ENCODE assay signal across 8 cellular contexts in genomic region chr16:57999366-57999970, GRCh38. TPM values are rescaled to one million over a fixed set of nuclear protein-coding genes. Genes with fewer than 3 reads are reported as not detected.
DNase-seq lines count a peak whose midpoint lies in the region; ATAC-seq and TF ChIP-seq lines count a peak whose summit lies in the region.

No MANE protein-coding gene starts in this region.

- H3K9me3 ChIP-seq in H9 (ENCODE audit: control insufficient read depth, low read depth, low read length) = no peaks in the 10 kb centered on the region

- CTCF ChIA-PET in WTC11 (lab: Charles Lee) = interaction anchor here (0.5 to 6.1 kb wide), 22 partner anchors 10 to 537 kb away, joined by 3 to 56 read pairs (median 4); partner anchors contain the start of genes MMP15 and POLR2C

- no peaks in the 10 kb centered on the region for H3K79me1 ChIP-seq in H9 (ENCODE audit: insufficient read depth, low read depth, low read length, poor library complexity, severe bottlenecking)

- no peak overlapping the region for H2BK5ac ChIP-seq in H9 (ENCODE audit: insufficient read length, low read length)

- no peak overlapping the region for H2BK120ac ChIP-seq in H9 (ENCODE audit: low read depth, low read length, poor library complexity, severe bottlenecking)

- H3K9ac ChIP-seq in H9 (ENCODE audit: extremely low read depth, insufficient read length, low read length) = peak overlapping the region; percentile 25

- peak overlapping the region; percentile 65 to 77 for H3K4me3 Mint-ChIP-seq in H9
- H3K4me3 Mint-ChIP-seq in WTC11 = peak overlapping the region; percentile 64
- H3K4me3 Mint-ChIP-seq in endothelial cell (ENCODE audit: unreplicated experiment) = peak overlapping the region; percentile 66
- peak overlapping the region; percentile 84 for H3K4me3 Mint-ChIP-seq in nephron progenitor cell

- H3K9me3 Mint-ChIP-seq in H9 (no peaks in the 10 kb centered on the region; a peak in 1 of 5 replicates), WTC11 (no peaks in the 10 kb centered on the region), endothelial cell (ENCODE audit: unreplicated experiment) (no peaks in the 10 kb centered on the region), nephron progenitor cell (no peaks in the 10 kb centered on the region)

- H3K36me3 Mint-ChIP-seq in H9 (ENCODE audit: insufficient read depth in 1 of 3, low read depth in 3 of 3) = peaks cover 4 to 35% (median 27%) of the 10 kb centered on the region in 3 experiments; a peak in 6 of 7 replicates
- H3K36me3 Mint-ChIP-seq in WTC11 = peaks cover 12% of the 10 kb centered on the region
- H3K36me3 Mint-ChIP-seq in endothelial cell (ENCODE audit: low read depth, unreplicated experiment) = peaks cover 19% of the 10 kb centered on the region
- H3K36me3 Mint-ChIP-seq in nephron progenitor cell (ENCODE audit: low read depth) = peaks cover 12% of the 10 kb centered on the region

- no peak overlapping the region for H3K27ac ChIP-seq in H9 (ENCODE audit: insufficient read length, low read depth, low read length)

- no peak overlapping the region for H4K8ac ChIP-seq in H9 (replicated peaks; ENCODE audit: insufficient read length, low read depth, low read length)

- TF ChIP-seq CTCF in H9 (conservative IDR thresholded peaks at IDR 0.05) (0 out of 3 replicates have a peak, but pooled peaks have one; percentile 12), WTC11 (IDR thresholded peaks at IDR 0.05) (no peak), endothelial cell (IDR thresholded peaks at IDR 0.05; ENCODE audit: unreplicated experiment) (no peak), nephron progenitor cell (IDR thresholded peaks at IDR 0.05) (no peak)

- no peak overlapping the region for H4K5ac ChIP-seq in H9 (ENCODE audit: insufficient read length, low read depth, low read length)

- no peak overlapping the region for H4K91ac ChIP-seq in H9 (ENCODE audit: insufficient read length, low read depth, low read length)

- ATAC-seq in WTC11 (no peak), GM21825 (IDR thresholded peaks at IDR 0.05; ENCODE audit: unreplicated experiment) (no peak), GM19395 (IDR thresholded peaks at IDR 0.05; ENCODE audit: unreplicated experiment) (no peak)

- WGBS in H9 (ENCODE audit: extremely low coverage, insufficient read length, low lambda C conversion rate) = no CpG with 5 or more reads among the region's 6 CpGs

- H3K27me3 Mint-ChIP-seq in H9 (ENCODE audit: low read depth) (no peaks in the 10 kb centered on the region; the same call in 1 of the 2 replicates), WTC11 (ENCODE audit: low read depth) (no peaks in the 10 kb centered on the region), endothelial cell (ENCODE audit: unreplicated experiment) (peaks cover 14% of the 10 kb centered on the region), nephron progenitor cell (ENCODE audit: low read depth, poor library complexity) (peaks cover 3% of the 10 kb centered on the region)

- peak overlapping the region; percentile 48 for H3K14ac ChIP-seq in H9 (ENCODE audit: insufficient read depth, low read length)

- peaks cover 8% of the 10 kb centered on the region for H3K23me2 ChIP-seq in H9 (ENCODE audit: insufficient read length, low read depth, low read length, poor library complexity, severe bottlenecking)

- no peaks in the 10 kb centered on the region for H4K20me1 ChIP-seq in H9 (ENCODE audit: control insufficient read depth, insufficient read depth, insufficient read length)

- H3K79me2 ChIP-seq in H9 (ENCODE audit: insufficient read depth, low read length) = no peaks in the 10 kb centered on the region; the same call in 1 of the 2 replicates

- no peak overlapping the region for H3K18ac ChIP-seq in H9 (ENCODE audit: insufficient read length, low read depth, low read length)

- no peak overlapping the region for H3T11ph ChIP-seq in H9 (ENCODE audit: low read length)

- H3K4me2 ChIP-seq in H9 (ENCODE audit: insufficient read depth, insufficient read length, low read length) = peak overlapping the region; percentile 68

- peaks cover 16 to 17% of the 10 kb centered on the region in 2 experiments for H3K4me1 Mint-ChIP-seq in H9
- H3K4me1 Mint-ChIP-seq in WTC11 = peaks cover 23% of the 10 kb centered on the region
- H3K4me1 Mint-ChIP-seq in endothelial cell (ENCODE audit: unreplicated experiment) = peaks cover 11% of the 10 kb centered on the region
- H3K4me1 Mint-ChIP-seq in nephron progenitor cell = peaks cover 28% of the 10 kb centered on the region

- no peak overlapping the region for H3K4ac ChIP-seq in H9 (ENCODE audit: low read depth, low read length)

- H2AK5ac ChIP-seq in H9 (ENCODE audit: insufficient read length, low read length) = no peak overlapping the region

- POLR2A ChIA-PET in WTC11 (lab: Charles Lee) = interaction anchor here (0.9 kb wide), 1 partner anchor 33 kb away, joined by 3 read pairs; no protein-coding TSS in a partner anchor

- H3K27me3 ChIP-seq in H9 (ENCODE audit: insufficient read depth, low read length) = no peaks in the 10 kb centered on the region

- no peak overlapping the region for H3K23ac ChIP-seq in H9 (ENCODE audit: insufficient read length, low read depth, low read length)

- H3K27ac Mint-ChIP-seq in H9 (no peak overlapping the region), WTC11 (no peak overlapping the region), endothelial cell (ENCODE audit: unreplicated experiment) (peak overlapping the region; percentile 27), nephron progenitor cell (no peak overlapping the region)

- H2BK12ac ChIP-seq in H9 (ENCODE audit: insufficient read length, low read depth, low read length) = no peak overlapping the region

- no peak overlapping the region for H2BK15ac ChIP-seq in H9 (ENCODE audit: low read depth, low read length)

- no peak overlapping the region for H2AFZ ChIP-seq in H9 (ENCODE audit: low read length)

- DNase-seq in AML-193 (lab: John Stamatoyannopoulos, UW) (peak; percentile 3 to 38), H9 (no peak), WTC11 (ENCODE audit: low spot score) (no peak), endothelial cell (ENCODE audit: low spot score) (no peak), nephron progenitor cell (no peak), DMS114 treated with DMSO at 0.1 percent for 48 hours (lab: John Stamatoyannopoulos, UW; ENCODE audit: unreplicated experiment) (no peak)

- peaks cover 2% of the 10 kb centered on the region; the same call in 1 of the 2 replicates for H3K4me1 ChIP-seq in H9 (ENCODE audit: insufficient read depth, low read length)

- H2BK20ac ChIP-seq in H9 (ENCODE audit: low read depth, low read length, poor library complexity, severe bottlenecking) = no peak overlapping the region

- H3K56ac ChIP-seq in H9 (ENCODE audit: insufficient read length, low read depth, low read length) = no peak overlapping the region

TF ChIP-seq in WTC11, 78 proteins besides CTCF, POLR2A, EP300 and RAD21 (continues in another document):
- TF ChIP-seq, protein P1, sequence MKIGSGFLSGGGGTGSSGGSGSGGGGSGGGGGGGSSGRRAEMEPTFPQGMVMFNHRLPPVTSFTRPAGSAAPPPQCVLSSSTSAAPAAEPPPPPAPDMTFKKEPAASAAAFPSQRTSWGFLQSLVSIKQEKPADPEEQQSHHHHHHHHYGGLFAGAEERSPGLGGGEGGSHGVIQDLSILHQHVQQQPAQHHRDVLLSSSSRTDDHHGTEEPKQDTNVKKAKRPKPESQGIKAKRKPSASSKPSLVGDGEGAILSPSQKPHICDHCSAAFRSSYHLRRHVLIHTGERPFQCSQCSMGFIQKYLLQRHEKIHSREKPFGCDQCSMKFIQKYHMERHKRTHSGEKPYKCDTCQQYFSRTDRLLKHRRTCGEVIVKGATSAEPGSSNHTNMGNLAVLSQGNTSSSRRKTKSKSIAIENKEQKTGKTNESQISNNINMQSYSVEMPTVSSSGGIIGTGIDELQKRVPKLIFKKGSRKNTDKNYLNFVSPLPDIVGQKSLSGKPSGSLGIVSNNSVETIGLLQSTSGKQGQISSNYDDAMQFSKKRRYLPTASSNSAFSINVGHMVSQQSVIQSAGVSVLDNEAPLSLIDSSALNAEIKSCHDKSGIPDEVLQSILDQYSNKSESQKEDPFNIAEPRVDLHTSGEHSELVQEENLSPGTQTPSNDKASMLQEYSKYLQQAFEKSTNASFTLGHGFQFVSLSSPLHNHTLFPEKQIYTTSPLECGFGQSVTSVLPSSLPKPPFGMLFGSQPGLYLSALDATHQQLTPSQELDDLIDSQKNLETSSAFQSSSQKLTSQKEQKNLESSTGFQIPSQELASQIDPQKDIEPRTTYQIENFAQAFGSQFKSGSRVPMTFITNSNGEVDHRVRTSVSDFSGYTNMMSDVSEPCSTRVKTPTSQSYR (CRISPR knock-in tag; IDR thresholded peaks at IDR 0.05) = no peak
- TF ChIP-seq ATF1 (CRISPR knock-in tag; IDR thresholded peaks at IDR 0.05) (no peak), TEAD1 (CRISPR knock-in tag; IDR thresholded peaks at IDR 0.05) (no peak), ZNF219 (CRISPR knock-in tag; IDR thresholded peaks at IDR 0.05; ENCODE audit: borderline replicate concordance) (no peak), OVOL2 (CRISPR knock-in tag; IDR thresholded peaks at IDR 0.05; ENCODE audit: borderline replicate concordance) (no peak), MXD4 (CRISPR knock-in tag; IDR thresholded peaks at IDR 0.05; ENCODE audit: borderline replicate concordance) (no peak)
- TF ChIP-seq, protein P2, sequence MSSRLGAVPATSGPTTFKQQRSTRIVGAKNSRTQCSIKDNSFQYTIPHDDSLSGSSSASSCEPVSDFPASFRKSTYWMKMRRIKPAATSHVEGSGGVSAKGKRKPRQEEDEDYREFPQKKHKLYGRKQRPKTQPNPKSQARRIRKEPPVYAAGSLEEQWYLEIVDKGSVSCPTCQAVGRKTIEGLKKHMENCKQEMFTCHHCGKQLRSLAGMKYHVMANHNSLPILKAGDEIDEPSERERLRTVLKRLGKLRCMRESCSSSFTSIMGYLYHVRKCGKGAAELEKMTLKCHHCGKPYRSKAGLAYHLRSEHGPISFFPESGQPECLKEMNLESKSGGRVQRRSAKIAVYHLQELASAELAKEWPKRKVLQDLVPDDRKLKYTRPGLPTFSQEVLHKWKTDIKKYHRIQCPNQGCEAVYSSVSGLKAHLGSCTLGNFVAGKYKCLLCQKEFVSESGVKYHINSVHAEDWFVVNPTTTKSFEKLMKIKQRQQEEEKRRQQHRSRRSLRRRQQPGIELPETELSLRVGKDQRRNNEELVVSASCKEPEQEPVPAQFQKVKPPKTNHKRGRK (CRISPR knock-in tag; IDR thresholded peaks at IDR 0.05; ENCODE audit: borderline replicate concordance) = no peak

RNA-seq across cellular contexts. Expression of gene ZNF319, which starts 1.0 kb away (rescaled TPM):
- total RNA-seq in H9 (2021) (5.6 and 6.6 TPM in 2 replicates), WTC11 (2021) (4.6 to 5.5 TPM (median 5.3 TPM) in 3 replicates), endothelial cell (ENCODE audit: unreplicated experiment) (16.1 TPM)

RNA-seq across cellular contexts. Expression of gene USB1, which starts 1.7 kb away (rescaled TPM):
- total RNA-seq in H9 (2021) (65.0 and 65.6 TPM in 2 replicates), WTC11 (2021) (67.1 to 75.2 TPM (median 69.6 TPM) in 3 replicates), endothelial cell (ENCODE audit: unreplicated experiment) (79.5 TPM)

RNA-seq across cellular contexts. Expression of gene MMP15, which starts 26.1 kb away (rescaled TPM):
- total RNA-seq in H9 (2021) (32.9 and 33.6 TPM in 2 replicates), WTC11 (2021) (55.5 to 60.7 TPM (median 58.2 TPM) in 3 replicates), endothelial cell (ENCODE audit: unreplicated experiment) (97.8 TPM)

RNA-seq across cellular contexts. Expression of gene CNGB1, which starts 28.5 kb away (rescaled TPM):
- not detected in 2 replicates for total RNA-seq in H9 (2021)
- not detected in 3 replicates for total RNA-seq in WTC11 (2021)
- not detected for total RNA-seq in endothelial cell (ENCODE audit: unreplicated experiment)

Comparison
In these comparisons a context has a peak if more than half of its experiments do, and no peak if none do; other contexts are left out.
1. DNase-seq: peak in AML-193 (2 of 2); none in H9 (single experiment), WTC11 (single experiment), endothelial cell (single experiment), nephron progenitor cell (single experiment) and DMS114 treated with DMSO at 0.1 percent for 48 hours (single experiment).
2. Peak in every context shown above with its lines, with median percentiles within 50 percentile points of each other: H3K4me3 Mint-ChIP-seq.